18 cellular contexts compared by ENCODE assay signal in the genomic region with DNA sequence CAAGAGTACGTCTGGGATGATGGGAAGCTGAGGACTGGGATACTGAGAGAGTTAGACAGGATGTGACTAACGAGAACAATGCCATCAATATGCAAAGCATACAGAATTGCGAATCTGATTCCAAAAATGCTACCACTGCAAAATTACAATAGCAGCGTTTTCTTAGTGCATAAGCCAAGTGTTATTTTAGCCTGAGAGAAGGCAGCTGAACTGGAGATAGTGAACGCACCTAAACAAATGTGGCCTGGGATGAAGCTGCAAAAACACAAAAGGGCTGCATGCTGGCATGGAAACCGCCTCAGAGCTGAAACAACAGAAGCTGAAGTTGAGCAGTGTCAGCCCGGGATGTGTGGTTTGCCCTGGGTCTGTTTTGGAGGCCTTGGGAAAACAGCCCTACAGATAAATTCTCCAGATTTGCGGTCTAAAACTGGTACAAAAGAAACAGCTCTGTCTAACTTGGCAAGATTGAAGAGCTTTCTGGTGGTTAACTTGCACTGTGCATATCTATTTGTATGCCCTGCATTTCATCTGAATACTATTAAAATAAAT. TPM values are rescaled to one million over a fixed set of nuclear protein-coding genes. Genes with fewer than 3 reads are reported as not detected.
A peak's percentile ranks its signal among the peaks of the same experiment; 100 is the strongest.
DNase-seq lines count a peak whose midpoint lies in the region; ATAC-seq and TF ChIP-seq lines count a peak whose summit lies in the region.
"Had no signal": no experiment of that assay in that cellular context is flagged by ENCODE, and none has a peak within 500 bp of the region (broad histone marks: within the 10 kb centered on the region; RNA-seq: fewer than 3 reads in every experiment).

No MANE protein-coding gene starts in this region.

- H3K27ac ChIP-seq in prostate gland: no peak overlapping the region

- no peaks in the 10 kb centered on the region for H3K4me1 Mint-ChIP-seq in natural killer cell
- H3K4me1 Mint-ChIP-seq: CD4-positive, CD25-positive, alpha-beta regulatory T cell had no signal

- TF ChIP-seq POLR2A in prostate gland (IDR thresholded peaks at IDR 0.05): no peak

- H3K4me3 ChIP-seq in fibroblast of pulmonary artery (replicated peaks; ENCODE audit: low read depth, low read length) (no peak overlapping the region), prostate gland (no peak overlapping the region)
- H3K4me3 ChIP-seq: skin epidermis had no signal

- no peaks in the 10 kb centered on the region for H3K36me3 ChIP-seq in prostate gland

- ATAC-seq in natural killer cell: no peak

- WGBS in prostate gland: 67% methylated on average over 8 of the region's 8 CpGs

- peaks cover 0 to 6% of the 10 kb centered on the region in 2 donors for H3K9me3 Mint-ChIP-seq in natural killer cell

- no peaks in the 10 kb centered on the region for H3K27me3 ChIP-seq in prostate gland (replicated peaks; ENCODE audit: insufficient read depth)

- no peak for TF ChIP-seq CTCF in fibroblast of pulmonary artery (IDR thresholded peaks at IDR 0.05; ENCODE audit: low read length, missing control alignments)
- TF ChIP-seq CTCF in natural killer cell (IDR thresholded peaks at IDR 0.05): no peak
- TF ChIP-seq CTCF in prostate gland (IDR thresholded peaks at IDR 0.05): no peak

- H3K4me1 ChIP-seq in prostate gland (replicated peaks): no peaks in the 10 kb centered on the region

- no peaks in the 10 kb centered on the region for H3K36me3 Mint-ChIP-seq in natural killer cell
- H3K36me3 Mint-ChIP-seq: CD4-positive, CD25-positive, alpha-beta regulatory T cell had no signal

- H3K27ac Mint-ChIP-seq in natural killer cell: no peak overlapping the region
- H3K27ac Mint-ChIP-seq: CD4-positive, CD25-positive, alpha-beta regulatory T cell had no signal

- DNase-seq in GM03348 (ENCODE audit: low spot score): peak; percentile 5
- DNase-seq in amniotic epithelial cell (ENCODE audit: low read depth): peak; percentile 89
- peak; percentile 8 for DNase-seq in fibroblast of pulmonary artery (ENCODE audit: low read depth)
- peak; percentile 57 for DNase-seq in retina
- DNase-seq in activated CD8-positive, alpha-beta memory T cell treated with anti-CD3 and anti-CD28 coated beads, Interleukin-2, amount 50 U/mL, for 48 hours: no peak
- no peak for DNase-seq in natural killer cell
- DNase-seq in prostate gland (ENCODE audit: low spot score): no peak
- DNase-seq in activated effector memory CD4-positive, alpha-beta T cell treated with Interleukin-2 at 50 U/mL for 16 hours: no peak
- DNase-seq: aorta; CD4-positive, CD25-positive, alpha-beta regulatory T cell; GF-D8; HCEC 1CT; MV-4-11; NCI-H2081; NCI-H774; stimulated activated naive CD4-positive, alpha-beta T cell; trophoblast cell had no signal

- H3K4me3 Mint-ChIP-seq in natural killer cell: no peak overlapping the region
- H3K4me3 Mint-ChIP-seq: CD4-positive, CD25-positive, alpha-beta regulatory T cell had no signal

- intact Hi-C loops in natural killer cell (cut with micrococcal nuclease) (no loop called here), prostate gland (cut with DNase I) (no loop called here)

- H3K9me3 ChIP-seq in prostate gland: no peaks in the 10 kb centered on the region

- H3K27me3 Mint-ChIP-seq in natural killer cell (ENCODE audit: low read depth in 2 of 2): no peaks in the 10 kb centered on the region
- H3K27me3 Mint-ChIP-seq: CD4-positive, CD25-positive, alpha-beta regulatory T cell had no signal

RNA-seq across cellular contexts. Expression of a gene that starts 45.5 kb away (rescaled TPM):
- total RNA-seq in natural killer cell: not detected
- total RNA-seq in prostate gland: 1 to 10 TPM; 2.3 to 5.1 TPM
- total RNA-seq: CD4-positive, CD25-positive, alpha-beta regulatory T cell had no signal

Comparison
In these comparisons a context has a peak if more than half of its experiments do, and no peak if none do; other contexts are left out.
1. DNase-seq: peak in GM03348 (single experiment), amniotic epithelial cell (single experiment), fibroblast of pulmonary artery (single experiment) and retina (single experiment); none in activated CD8-positive, alpha-beta memory T cell treated with anti-CD3 and anti-CD28 coated beads, Interleukin-2, amount 50 U/mL, for 48 hours (single experiment), natural killer cell (single experiment), prostate gland (single experiment) and activated effector memory CD4-positive, alpha-beta T cell treated with Interleukin-2 at 50 U/mL for 16 hours (single experiment).